Comparison of ENCODE assay signal across 16 cellular contexts in the genomic region with DNA sequence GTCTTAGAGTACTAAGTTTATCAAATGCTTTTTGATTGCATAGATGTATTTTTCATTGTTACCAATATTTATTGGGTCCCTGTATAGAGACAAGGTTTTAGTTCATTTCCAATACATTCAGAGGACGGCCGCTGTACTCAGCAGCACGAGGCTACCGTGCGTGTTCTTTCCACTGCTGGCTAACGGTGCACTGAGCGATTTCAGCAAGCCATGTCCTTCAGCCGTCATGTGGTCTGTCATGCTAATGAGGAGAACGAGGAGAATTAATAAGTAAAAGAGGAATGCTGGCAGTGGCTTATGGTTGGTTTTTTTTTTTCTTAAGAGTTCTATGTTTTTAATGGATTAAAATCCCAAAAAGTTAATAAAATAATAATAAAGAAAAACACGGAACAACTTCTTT.
"Had no signal": no experiment of that assay in that cellular context is flagged by ENCODE, and none has a peak within 500 bp of the region (broad histone marks: within the 10 kb centered on the region; RNA-seq: fewer than 3 reads in every experiment).

No MANE protein-coding gene starts in this region.

- H3K36me3 ChIP-seq: heart left ventricle, lower lobe of right lung, right atrium auricular region had no signal

- H3K4me3 ChIP-seq: heart left ventricle, lower lobe of right lung, right atrium auricular region, tibial nerve had no signal

- H3K27ac Mint-ChIP-seq: activated naive CD4-positive, alpha-beta T cell treated with anti-CD3 and anti-CD28 coated beads, Interleukin-2, amount 50 U/mL, for 72 hours; progenitor cell of endocrine pancreas had no signal

- H3K9me3 ChIP-seq: lower lobe of right lung had no signal

- H3K4me3 Mint-ChIP-seq: endodermal cell, neural crest cell had no signal

- H3K27ac ChIP-seq: heart left ventricle, lower lobe of right lung, right atrium auricular region, tibial nerve, WERI-Rb-1 had no signal

- DNase-seq: activated CD4-positive, alpha-beta T cell treated with anti-CD3 and anti-CD28 coated beads, Interleukin-2, amount 50 U/mL, for 48 hours; activated gamma-delta T cell treated with Interleukin-2 at 50 U/mL for 16 hours; endodermal cell; heart left ventricle; left colon; lower lobe of right lung; stimulated activated CD4-positive, alpha-beta T cell treated with anti-CD3 and anti-CD28 coated beads, Interleukin-2, amount 100 ng/mL, for 24 hours; stimulated activated naive CD4-positive, alpha-beta T cell treated with Interleukin-2 at 50 U/mL for 16 hours; SW 1271; WERI-Rb-1 had no signal

- H3K27me3 Mint-ChIP-seq: progenitor cell of endocrine pancreas had no signal

- H3K27me3 ChIP-seq: dorsolateral prefrontal cortex, heart left ventricle, right atrium auricular region, tibial nerve had no signal

- H3K9me3 Mint-ChIP-seq: activated naive CD4-positive, alpha-beta T cell treated with anti-CD3 and anti-CD28 coated beads, Interleukin-2, amount 50 U/mL, for 72 hours; endodermal cell; neural crest cell had no signal
